In the genomic region with DNA sequence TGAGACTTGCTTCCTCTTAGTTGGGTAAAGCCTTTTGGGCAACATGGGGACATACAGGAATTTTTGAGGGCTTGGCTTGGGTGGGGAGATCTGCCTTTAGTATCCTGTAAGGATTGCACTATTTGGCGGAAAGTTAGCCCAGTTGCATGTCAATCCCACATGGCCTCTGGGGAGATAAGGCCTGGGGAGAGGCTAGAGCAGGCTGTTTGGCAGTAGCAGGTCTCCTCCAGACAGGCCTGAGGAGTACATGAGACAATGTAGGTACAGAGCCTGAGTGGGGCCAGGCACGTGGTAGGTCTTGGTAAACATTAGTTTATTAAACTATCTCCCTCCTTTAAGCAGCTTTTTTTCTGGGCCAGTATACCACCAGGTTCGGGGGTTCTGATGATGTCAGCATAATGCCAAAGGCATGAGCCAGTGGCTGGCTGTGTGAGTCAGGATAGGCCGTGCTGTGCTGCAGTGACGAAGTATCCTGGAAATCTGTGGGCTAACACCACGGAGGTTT, we compare ENCODE assay signal across 1 cellular context.
TF ChIP-seq lines count a peak whose summit lies in the region.

No MANE protein-coding gene starts in this region.

TF ChIP-seq in K562, 482 proteins besides CTCF, POLR2A, EP300 and RAD21 (continued from another document and continues in another):
- TF ChIP-seq, protein P1, sequence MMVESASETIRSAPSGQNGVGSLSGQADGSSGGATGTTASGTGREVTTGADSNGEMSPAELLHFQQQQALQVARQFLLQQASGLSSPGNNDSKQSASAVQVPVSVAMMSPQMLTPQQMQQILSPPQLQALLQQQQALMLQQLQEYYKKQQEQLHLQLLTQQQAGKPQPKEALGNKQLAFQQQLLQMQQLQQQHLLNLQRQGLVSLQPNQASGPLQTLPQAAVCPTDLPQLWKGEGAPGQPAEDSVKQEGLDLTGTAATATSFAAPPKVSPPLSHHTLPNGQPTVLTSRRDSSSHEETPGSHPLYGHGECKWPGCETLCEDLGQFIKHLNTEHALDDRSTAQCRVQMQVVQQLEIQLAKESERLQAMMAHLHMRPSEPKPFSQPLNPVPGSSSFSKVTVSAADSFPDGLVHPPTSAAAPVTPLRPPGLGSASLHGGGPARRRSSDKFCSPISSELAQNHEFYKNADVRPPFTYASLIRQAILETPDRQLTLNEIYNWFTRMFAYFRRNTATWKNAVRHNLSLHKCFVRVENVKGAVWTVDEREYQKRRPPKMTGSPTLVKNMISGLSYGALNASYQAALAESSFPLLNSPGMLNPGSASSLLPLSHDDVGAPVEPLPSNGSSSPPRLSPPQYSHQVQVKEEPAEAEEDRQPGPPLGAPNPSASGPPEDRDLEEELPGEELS (CRISPR knock-in tag; IDR thresholded peaks at IDR 0.05; ENCODE audit: borderline replicate concordance) = no peak
- TF ChIP-seq, protein P2, sequence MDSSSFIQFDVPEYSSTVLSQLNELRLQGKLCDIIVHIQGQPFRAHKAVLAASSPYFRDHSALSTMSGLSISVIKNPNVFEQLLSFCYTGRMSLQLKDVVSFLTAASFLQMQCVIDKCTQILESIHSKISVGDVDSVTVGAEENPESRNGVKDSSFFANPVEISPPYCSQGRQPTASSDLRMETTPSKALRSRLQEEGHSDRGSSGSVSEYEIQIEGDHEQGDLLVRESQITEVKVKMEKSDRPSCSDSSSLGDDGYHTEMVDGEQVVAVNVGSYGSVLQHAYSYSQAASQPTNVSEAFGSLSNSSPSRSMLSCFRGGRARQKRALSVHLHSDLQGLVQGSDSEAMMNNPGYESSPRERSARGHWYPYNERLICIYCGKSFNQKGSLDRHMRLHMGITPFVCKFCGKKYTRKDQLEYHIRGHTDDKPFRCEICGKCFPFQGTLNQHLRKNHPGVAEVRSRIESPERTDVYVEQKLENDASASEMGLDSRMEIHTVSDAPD (CRISPR knock-in tag; IDR thresholded peaks at IDR 0.05) = 0 out of 2 replicates have a peak, but pooled peaks have one; percentile 8
- TF ChIP-seq CCAR2 (IDR thresholded peaks at IDR 0.05; ENCODE audit: low read depth, low read length) = no peak
- TF ChIP-seq, protein P3, sequence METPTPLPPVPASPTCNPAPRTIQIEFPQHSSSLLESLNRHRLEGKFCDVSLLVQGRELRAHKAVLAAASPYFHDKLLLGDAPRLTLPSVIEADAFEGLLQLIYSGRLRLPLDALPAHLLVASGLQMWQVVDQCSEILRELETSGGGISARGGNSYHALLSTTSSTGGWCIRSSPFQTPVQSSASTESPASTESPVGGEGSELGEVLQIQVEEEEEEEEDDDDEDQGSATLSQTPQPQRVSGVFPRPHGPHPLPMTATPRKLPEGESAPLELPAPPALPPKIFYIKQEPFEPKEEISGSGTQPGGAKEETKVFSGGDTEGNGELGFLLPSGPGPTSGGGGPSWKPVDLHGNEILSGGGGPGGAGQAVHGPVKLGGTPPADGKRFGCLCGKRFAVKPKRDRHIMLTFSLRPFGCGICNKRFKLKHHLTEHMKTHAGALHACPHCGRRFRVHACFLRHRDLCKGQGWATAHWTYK (CRISPR knock-in tag; IDR thresholded peaks at IDR 0.05) = peak; percentile 76
- no peak for TF ChIP-seq FUS (optimal IDR thresholded peaks at IDR 0.05; ENCODE audit: low read depth, low read length)
- TF ChIP-seq GATAD2A (IDR thresholded peaks at IDR 0.05) = no peak
- no peak for TF ChIP-seq TSC22D4 (tag; IDR thresholded peaks at IDR 0.05)
- TF ChIP-seq, protein P4, sequence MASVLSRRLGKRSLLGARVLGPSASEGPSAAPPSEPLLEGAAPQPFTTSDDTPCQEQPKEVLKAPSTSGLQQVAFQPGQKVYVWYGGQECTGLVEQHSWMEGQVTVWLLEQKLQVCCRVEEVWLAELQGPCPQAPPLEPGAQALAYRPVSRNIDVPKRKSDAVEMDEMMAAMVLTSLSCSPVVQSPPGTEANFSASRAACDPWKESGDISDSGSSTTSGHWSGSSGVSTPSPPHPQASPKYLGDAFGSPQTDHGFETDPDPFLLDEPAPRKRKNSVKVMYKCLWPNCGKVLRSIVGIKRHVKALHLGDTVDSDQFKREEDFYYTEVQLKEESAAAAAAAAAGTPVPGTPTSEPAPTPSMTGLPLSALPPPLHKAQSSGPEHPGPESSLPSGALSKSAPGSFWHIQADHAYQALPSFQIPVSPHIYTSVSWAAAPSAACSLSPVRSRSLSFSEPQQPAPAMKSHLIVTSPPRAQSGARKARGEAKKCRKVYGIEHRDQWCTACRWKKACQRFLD (CRISPR knock-in tag; IDR thresholded peaks at IDR 0.05) = peak; percentile 62; the same call in 1 of the 2 replicates
- peak; percentile 21; the same call in 1 of the 2 replicates for TF ChIP-seq NFXL1 (CRISPR knock-in tag; IDR thresholded peaks at IDR 0.05)
- TF ChIP-seq NR2F6 (CRISPR knock-in tag; IDR thresholded peaks at IDR 0.05) = no peak
- TF ChIP-seq PYGO2 (tag; IDR thresholded peaks at IDR 0.05) = 0 out of 2 replicates have a peak, but pooled peaks have one; percentile 32
- TF ChIP-seq ZNF707 (CRISPR knock-in tag; conservative IDR thresholded peaks at IDR 0.05) = no peak
- TF ChIP-seq, protein P5, sequence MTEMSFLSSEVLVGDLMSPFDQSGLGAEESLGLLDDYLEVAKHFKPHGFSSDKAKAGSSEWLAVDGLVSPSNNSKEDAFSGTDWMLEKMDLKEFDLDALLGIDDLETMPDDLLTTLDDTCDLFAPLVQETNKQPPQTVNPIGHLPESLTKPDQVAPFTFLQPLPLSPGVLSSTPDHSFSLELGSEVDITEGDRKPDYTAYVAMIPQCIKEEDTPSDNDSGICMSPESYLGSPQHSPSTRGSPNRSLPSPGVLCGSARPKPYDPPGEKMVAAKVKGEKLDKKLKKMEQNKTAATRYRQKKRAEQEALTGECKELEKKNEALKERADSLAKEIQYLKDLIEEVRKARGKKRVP (CRISPR knock-in tag; IDR thresholded peaks at IDR 0.05) = peak; percentile 70; the same call in 1 of the 2 replicates
- TF ChIP-seq, protein P6, sequence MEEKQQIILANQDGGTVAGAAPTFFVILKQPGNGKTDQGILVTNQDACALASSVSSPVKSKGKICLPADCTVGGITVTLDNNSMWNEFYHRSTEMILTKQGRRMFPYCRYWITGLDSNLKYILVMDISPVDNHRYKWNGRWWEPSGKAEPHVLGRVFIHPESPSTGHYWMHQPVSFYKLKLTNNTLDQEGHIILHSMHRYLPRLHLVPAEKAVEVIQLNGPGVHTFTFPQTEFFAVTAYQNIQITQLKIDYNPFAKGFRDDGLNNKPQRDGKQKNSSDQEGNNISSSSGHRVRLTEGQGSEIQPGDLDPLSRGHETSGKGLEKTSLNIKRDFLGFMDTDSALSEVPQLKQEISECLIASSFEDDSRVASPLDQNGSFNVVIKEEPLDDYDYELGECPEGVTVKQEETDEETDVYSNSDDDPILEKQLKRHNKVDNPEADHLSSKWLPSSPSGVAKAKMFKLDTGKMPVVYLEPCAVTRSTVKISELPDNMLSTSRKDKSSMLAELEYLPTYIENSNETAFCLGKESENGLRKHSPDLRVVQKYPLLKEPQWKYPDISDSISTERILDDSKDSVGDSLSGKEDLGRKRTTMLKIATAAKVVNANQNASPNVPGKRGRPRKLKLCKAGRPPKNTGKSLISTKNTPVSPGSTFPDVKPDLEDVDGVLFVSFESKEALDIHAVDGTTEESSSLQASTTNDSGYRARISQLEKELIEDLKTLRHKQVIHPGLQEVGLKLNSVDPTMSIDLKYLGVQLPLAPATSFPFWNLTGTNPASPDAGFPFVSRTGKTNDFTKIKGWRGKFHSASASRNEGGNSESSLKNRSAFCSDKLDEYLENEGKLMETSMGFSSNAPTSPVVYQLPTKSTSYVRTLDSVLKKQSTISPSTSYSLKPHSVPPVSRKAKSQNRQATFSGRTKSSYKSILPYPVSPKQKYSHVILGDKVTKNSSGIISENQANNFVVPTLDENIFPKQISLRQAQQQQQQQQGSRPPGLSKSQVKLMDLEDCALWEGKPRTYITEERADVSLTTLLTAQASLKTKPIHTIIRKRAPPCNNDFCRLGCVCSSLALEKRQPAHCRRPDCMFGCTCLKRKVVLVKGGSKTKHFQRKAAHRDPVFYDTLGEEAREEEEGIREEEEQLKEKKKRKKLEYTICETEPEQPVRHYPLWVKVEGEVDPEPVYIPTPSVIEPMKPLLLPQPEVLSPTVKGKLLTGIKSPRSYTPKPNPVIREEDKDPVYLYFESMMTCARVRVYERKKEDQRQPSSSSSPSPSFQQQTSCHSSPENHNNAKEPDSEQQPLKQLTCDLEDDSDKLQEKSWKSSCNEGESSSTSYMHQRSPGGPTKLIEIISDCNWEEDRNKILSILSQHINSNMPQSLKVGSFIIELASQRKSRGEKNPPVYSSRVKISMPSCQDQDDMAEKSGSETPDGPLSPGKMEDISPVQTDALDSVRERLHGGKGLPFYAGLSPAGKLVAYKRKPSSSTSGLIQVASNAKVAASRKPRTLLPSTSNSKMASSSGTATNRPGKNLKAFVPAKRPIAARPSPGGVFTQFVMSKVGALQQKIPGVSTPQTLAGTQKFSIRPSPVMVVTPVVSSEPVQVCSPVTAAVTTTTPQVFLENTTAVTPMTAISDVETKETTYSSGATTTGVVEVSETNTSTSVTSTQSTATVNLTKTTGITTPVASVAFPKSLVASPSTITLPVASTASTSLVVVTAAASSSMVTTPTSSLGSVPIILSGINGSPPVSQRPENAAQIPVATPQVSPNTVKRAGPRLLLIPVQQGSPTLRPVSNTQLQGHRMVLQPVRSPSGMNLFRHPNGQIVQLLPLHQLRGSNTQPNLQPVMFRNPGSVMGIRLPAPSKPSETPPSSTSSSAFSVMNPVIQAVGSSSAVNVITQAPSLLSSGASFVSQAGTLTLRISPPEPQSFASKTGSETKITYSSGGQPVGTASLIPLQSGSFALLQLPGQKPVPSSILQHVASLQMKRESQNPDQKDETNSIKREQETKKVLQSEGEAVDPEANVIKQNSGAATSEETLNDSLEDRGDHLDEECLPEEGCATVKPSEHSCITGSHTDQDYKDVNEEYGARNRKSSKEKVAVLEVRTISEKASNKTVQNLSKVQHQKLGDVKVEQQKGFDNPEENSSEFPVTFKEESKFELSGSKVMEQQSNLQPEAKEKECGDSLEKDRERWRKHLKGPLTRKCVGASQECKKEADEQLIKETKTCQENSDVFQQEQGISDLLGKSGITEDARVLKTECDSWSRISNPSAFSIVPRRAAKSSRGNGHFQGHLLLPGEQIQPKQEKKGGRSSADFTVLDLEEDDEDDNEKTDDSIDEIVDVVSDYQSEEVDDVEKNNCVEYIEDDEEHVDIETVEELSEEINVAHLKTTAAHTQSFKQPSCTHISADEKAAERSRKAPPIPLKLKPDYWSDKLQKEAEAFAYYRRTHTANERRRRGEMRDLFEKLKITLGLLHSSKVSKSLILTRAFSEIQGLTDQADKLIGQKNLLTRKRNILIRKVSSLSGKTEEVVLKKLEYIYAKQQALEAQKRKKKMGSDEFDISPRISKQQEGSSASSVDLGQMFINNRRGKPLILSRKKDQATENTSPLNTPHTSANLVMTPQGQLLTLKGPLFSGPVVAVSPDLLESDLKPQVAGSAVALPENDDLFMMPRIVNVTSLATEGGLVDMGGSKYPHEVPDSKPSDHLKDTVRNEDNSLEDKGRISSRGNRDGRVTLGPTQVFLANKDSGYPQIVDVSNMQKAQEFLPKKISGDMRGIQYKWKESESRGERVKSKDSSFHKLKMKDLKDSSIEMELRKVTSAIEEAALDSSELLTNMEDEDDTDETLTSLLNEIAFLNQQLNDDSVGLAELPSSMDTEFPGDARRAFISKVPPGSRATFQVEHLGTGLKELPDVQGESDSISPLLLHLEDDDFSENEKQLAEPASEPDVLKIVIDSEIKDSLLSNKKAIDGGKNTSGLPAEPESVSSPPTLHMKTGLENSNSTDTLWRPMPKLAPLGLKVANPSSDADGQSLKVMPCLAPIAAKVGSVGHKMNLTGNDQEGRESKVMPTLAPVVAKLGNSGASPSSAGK (IDR thresholded peaks at IDR 0.05) = peak; percentile 94
- TF ChIP-seq KLF10 (CRISPR knock-in tag; IDR thresholded peaks at IDR 0.05) = peak; percentile 16; the same call in 1 of the 2 replicates
- no peak for TF ChIP-seq HNRNPH1 (optimal IDR thresholded peaks at IDR 0.05; ENCODE audit: low read depth, low read length)
- peak; percentile 85 for TF ChIP-seq ZNF583 (CRISPR knock-in tag; IDR thresholded peaks at IDR 0.05)
- peak; percentile 42; the same call in 1 of the 2 replicates for TF ChIP-seq BACH1 (tag; IDR thresholded peaks at IDR 0.05)
- TF ChIP-seq ZNF3 (CRISPR knock-in tag; IDR thresholded peaks at IDR 0.05) = no peak
- TF ChIP-seq, protein P7, sequence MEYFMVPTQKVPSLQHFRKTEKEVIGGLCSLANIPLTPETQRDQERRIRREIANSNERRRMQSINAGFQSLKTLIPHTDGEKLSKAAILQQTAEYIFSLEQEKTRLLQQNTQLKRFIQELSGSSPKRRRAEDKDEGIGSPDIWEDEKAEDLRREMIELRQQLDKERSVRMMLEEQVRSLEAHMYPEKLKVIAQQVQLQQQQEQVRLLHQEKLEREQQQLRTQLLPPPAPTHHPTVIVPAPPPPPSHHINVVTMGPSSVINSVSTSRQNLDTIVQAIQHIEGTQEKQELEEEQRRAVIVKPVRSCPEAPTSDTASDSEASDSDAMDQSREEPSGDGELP (CRISPR knock-in tag; IDR thresholded peaks at IDR 0.05; ENCODE audit: borderline replicate concordance) = peak; percentile 51; the same call in 1 of the 2 replicates
- TF ChIP-seq ZNF197 (CRISPR knock-in tag; IDR thresholded peaks at IDR 0.05; ENCODE audit: low read depth) = peak; percentile 85; the same call in 1 of the 2 replicates
- TF ChIP-seq, protein P8, sequence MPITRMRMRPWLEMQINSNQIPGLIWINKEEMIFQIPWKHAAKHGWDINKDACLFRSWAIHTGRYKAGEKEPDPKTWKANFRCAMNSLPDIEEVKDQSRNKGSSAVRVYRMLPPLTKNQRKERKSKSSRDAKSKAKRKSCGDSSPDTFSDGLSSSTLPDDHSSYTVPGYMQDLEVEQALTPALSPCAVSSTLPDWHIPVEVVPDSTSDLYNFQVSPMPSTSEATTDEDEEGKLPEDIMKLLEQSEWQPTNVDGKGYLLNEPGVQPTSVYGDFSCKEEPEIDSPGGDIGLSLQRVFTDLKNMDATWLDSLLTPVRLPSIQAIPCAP (CRISPR knock-in tag; IDR thresholded peaks at IDR 0.05; ENCODE audit: borderline replicate concordance) = no peak
- no peak for TF ChIP-seq POLR2AphosphoS5 (IDR thresholded peaks at IDR 0.05; ENCODE audit: control insufficient read depth, insufficient read depth, low read depth, low read length)
- TF ChIP-seq ZNF780A (CRISPR knock-in tag; IDR thresholded peaks at IDR 0.05) = no peak
- 0 out of 2 replicates have a peak, but pooled peaks have one; percentile 20 for TF ChIP-seq FOXJ2 (tag; IDR thresholded peaks at IDR 0.05)
- no peak for TF ChIP-seq LARP7 (IDR thresholded peaks at IDR 0.05)
- TF ChIP-seq, protein P9, sequence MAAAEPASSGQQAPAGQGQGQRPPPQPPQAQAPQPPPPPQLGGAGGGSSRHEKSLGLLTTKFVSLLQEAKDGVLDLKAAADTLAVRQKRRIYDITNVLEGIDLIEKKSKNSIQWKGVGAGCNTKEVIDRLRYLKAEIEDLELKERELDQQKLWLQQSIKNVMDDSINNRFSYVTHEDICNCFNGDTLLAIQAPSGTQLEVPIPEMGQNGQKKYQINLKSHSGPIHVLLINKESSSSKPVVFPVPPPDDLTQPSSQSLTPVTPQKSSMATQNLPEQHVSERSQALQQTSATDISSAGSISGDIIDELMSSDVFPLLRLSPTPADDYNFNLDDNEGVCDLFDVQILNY (CRISPR knock-in tag; IDR thresholded peaks at IDR 0.05) = no peak
